Comparison of ENCODE assay signal across 22 cellular contexts in genomic region chr7:124643196-124643850, GRCh38.
DNase-seq lines count a peak whose midpoint lies in the region; ATAC-seq and TF ChIP-seq lines count a peak whose summit lies in the region.
"Had no signal": no experiment of that assay in that cellular context is flagged by ENCODE, and none has a peak within 500 bp of the region (broad histone marks: within the 10 kb centered on the region; RNA-seq: fewer than 3 reads in every experiment).

No MANE protein-coding gene starts in this region.

- H3K9me2 ChIP-seq in PC-3 (replicated peaks; ENCODE audit: low read length): no peaks in the 10 kb centered on the region

- no peaks in the 10 kb centered on the region for H3K9me3 Mint-ChIP-seq in glutamatergic neuron (ENCODE audit: unreplicated experiment)
- H3K9me3 Mint-ChIP-seq: GM23338 had no signal

- DNase-seq in PC-3: no peak
- peak; percentile 77 for DNase-seq in putamen (ENCODE audit: low spot score)
- DNase-seq in glutamatergic neuron: no peak
- DNase-seq in GF-D8 (lab: John Stamatoyannopoulos, UW): no peak
- no peak for DNase-seq in vagina (ENCODE audit: extremely low spot score in 2 of 2)
- DNase-seq: BE2C, Caco-2, DMS 273 treated with DMSO at 0.1 percent for 48 hours, KG1, NCI-H1092, NCI-H1436, NCI-H187 treated with DMSO at 0.1 percent for 48 hours, NCI-H2107, NCI-H446 treated with DMSO at 0.1 percent for 48 hours, NCI-H526 treated with DMSO at 0.1 percent for 48 hours, SIG-M5 had no signal

- CTCF ChIA-PET in PC-3 (lab: Charles Lee): no interaction called here

- H3K27ac Mint-ChIP-seq in glutamatergic neuron (ENCODE audit: unreplicated experiment): no peak overlapping the region
- H3K27ac Mint-ChIP-seq: GM23338 had no signal

- H2AFZ ChIP-seq in PC-3 (ENCODE audit: low read length): peak overlapping the region; percentile 21; the same call in 1 of the 2 replicates
- H2AFZ ChIP-seq: GM23338 had no signal

- no peaks in the 10 kb centered on the region for H4K20me1 ChIP-seq in PC-3 (ENCODE audit: low read length)

- no peak for TF ChIP-seq EP300 in gastroesophageal sphincter (IDR thresholded peaks at IDR 0.05)

- H3K4me1 ChIP-seq in PC-3 (ENCODE audit: insufficient read depth, low read length) (0 out of 2 replicates have a peak, but pooled peaks cover 7% of the 10 kb centered on the region), vagina (no peaks in the 10 kb centered on the region), gastroesophageal sphincter (no peaks in the 10 kb centered on the region)
- H3K4me1 ChIP-seq: BE2C, Caco-2 had no signal

- TF ChIP-seq POLR2A in vagina (IDR thresholded peaks at IDR 0.05) (no peak), gastroesophageal sphincter (IDR thresholded peaks at IDR 0.05) (no peak)

- TF ChIP-seq CTCF in PC-3 (conservative IDR thresholded peaks at IDR 0.05; ENCODE audit: low read depth, low read length) (no peak), glutamatergic neuron (IDR thresholded peaks at IDR 0.05; ENCODE audit: partially characterized antibody, unreplicated experiment) (no peak), vagina (IDR thresholded peaks at IDR 0.05) (no peak), gastroesophageal sphincter (IDR thresholded peaks at IDR 0.05) (no peak)

- no peaks in the 10 kb centered on the region for H3K27me3 Mint-ChIP-seq in glutamatergic neuron (ENCODE audit: unreplicated experiment)

- H3K9me3 ChIP-seq in PC-3 (ENCODE audit: low read length) (no peaks in the 10 kb centered on the region), vagina (no peaks in the 10 kb centered on the region), gastroesophageal sphincter (no peaks in the 10 kb centered on the region)
- H3K9me3 ChIP-seq: BE2C, Caco-2, HAP-1 had no signal

- ATAC-seq in PC-3: peak; percentile 33; the same call in 1 of the 2 replicates
- no peak for ATAC-seq in gastroesophageal sphincter
- ATAC-seq: GM23338 had no signal

- H3K9ac ChIP-seq in PC-3 (ENCODE audit: low read length): no peak overlapping the region

- POLR2A ChIA-PET in PC-3 (lab: Charles Lee; ENCODE audit: unreplicated experiment): no interaction called here

- H3K36me3 ChIP-seq in PC-3 (ENCODE audit: low read depth, low read length) (no peaks in the 10 kb centered on the region), vagina (no peaks in the 10 kb centered on the region), gastroesophageal sphincter (no peaks in the 10 kb centered on the region)
- H3K36me3 ChIP-seq: BE2C, HAP-1 had no signal

- no peaks in the 10 kb centered on the region for H3K36me3 Mint-ChIP-seq in glutamatergic neuron (ENCODE audit: unreplicated experiment)

- H3K4me2 ChIP-seq in PC-3 (ENCODE audit: low read length): no peak overlapping the region
- H3K4me2 ChIP-seq: GM23338 had no signal

- no TSS peak for BruUV-seq in PC-3 (replicated peaks; lab: Mats Ljungman, UMichigan)

- H3K4me3 ChIP-seq in PC-3 (ENCODE audit: low read length): no peak overlapping the region
- no peak overlapping the region for H3K4me3 ChIP-seq in vagina
- H3K4me3 ChIP-seq in gastroesophageal sphincter: no peak overlapping the region
- H3K4me3 ChIP-seq: GM23338, HAP-1 had no signal

- no peaks in the 10 kb centered on the region for H3F3A ChIP-seq in PC-3 (ENCODE audit: low read length, unreplicated experiment)

- no peak overlapping the region for H3K4me3 Mint-ChIP-seq in glutamatergic neuron (ENCODE audit: unreplicated experiment)
- H3K4me3 Mint-ChIP-seq: GM23338 had no signal

- H3K4me1 Mint-ChIP-seq in glutamatergic neuron (ENCODE audit: low read depth, unreplicated experiment): no peaks in the 10 kb centered on the region

- H3K27ac ChIP-seq in PC-3 (ENCODE audit: low read length): no peak overlapping the region
- H3K27ac ChIP-seq in cingulate gyrus (ENCODE audit: low read depth, low read length): peak overlapping the region; percentile 63
- H3K27ac ChIP-seq in layer of hippocampus (ENCODE audit: low read depth, low read length): peak overlapping the region; percentile 72
- no peak overlapping the region for H3K27ac ChIP-seq in vagina
- no peak overlapping the region for H3K27ac ChIP-seq in gastroesophageal sphincter
- H3K27ac ChIP-seq: HL-60 had no signal

- intact Hi-C loops in PC-3 (cut with micrococcal nuclease) (no loop called here), vagina (cut with DNase I) (no loop called here)

- H3K27me3 ChIP-seq in PC-3 (ENCODE audit: low read length) (no peaks in the 10 kb centered on the region), layer of hippocampus (ENCODE audit: control insufficient read depth, insufficient read depth, low read length) (no peaks in the 10 kb centered on the region), vagina (no peaks in the 10 kb centered on the region), gastroesophageal sphincter (no peaks in the 10 kb centered on the region)

- H3K79me2 ChIP-seq in PC-3 (ENCODE audit: low read length): no peaks in the 10 kb centered on the region

Comparison
In these comparisons a context has a peak if more than half of its experiments do, and no peak if none do; other contexts are left out.
1. H3K27ac ChIP-seq: peak in cingulate gyrus (single experiment) and layer of hippocampus (single experiment); none in PC-3 (single experiment), vagina (single experiment) and gastroesophageal sphincter (0 of 4).